In the genomic region with DNA sequence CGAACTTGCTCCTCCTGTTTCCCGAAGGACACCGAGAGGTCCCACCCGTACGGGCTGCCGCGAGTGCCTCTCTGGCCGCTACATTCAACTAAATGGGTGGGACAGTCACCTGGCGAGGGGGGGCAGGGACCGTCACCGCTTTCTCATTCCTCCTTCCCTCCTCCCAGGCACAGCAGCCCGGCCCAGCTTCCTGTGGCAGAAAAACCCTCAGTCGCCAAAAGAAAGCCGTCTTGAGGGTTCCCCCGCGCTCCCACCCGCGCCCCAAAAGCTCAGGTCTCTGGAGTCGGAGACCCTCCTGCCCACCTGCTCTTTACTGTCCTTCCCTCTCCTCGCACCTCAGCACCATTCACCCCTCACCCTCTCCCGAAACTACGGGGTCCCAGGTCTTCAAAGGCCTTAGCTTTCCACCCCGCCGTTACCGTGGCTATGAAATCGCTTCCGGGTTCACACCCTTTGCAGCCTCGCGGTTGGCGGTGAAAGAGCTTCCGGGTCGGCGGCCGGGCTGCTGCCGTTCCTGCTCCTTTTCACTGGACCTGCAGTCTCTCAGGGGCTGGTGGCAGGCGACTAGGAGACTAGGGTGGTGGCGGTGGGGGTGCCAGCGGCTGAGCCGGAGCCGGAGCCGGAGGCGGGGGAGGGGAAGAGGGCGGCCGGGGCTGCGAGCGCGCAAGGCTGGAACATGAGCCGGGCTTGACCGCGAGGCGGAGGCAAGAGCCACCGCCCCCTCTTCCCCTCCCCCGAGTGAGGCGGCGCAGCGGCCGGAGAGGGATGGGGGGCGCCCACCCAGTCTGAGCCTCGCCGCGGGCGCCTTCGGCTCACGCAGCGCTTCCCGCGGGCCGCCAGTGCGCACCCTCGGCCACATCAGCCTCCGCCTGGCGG, we compare ENCODE assay signal across 8 cellular contexts. TPM values are rescaled to one million over a fixed set of nuclear protein-coding genes. Genes with fewer than 3 reads are reported as not detected.
DNase-seq lines count a peak whose midpoint lies in the region; ATAC-seq and TF ChIP-seq lines count a peak whose summit lies in the region.

A gene with protein sequence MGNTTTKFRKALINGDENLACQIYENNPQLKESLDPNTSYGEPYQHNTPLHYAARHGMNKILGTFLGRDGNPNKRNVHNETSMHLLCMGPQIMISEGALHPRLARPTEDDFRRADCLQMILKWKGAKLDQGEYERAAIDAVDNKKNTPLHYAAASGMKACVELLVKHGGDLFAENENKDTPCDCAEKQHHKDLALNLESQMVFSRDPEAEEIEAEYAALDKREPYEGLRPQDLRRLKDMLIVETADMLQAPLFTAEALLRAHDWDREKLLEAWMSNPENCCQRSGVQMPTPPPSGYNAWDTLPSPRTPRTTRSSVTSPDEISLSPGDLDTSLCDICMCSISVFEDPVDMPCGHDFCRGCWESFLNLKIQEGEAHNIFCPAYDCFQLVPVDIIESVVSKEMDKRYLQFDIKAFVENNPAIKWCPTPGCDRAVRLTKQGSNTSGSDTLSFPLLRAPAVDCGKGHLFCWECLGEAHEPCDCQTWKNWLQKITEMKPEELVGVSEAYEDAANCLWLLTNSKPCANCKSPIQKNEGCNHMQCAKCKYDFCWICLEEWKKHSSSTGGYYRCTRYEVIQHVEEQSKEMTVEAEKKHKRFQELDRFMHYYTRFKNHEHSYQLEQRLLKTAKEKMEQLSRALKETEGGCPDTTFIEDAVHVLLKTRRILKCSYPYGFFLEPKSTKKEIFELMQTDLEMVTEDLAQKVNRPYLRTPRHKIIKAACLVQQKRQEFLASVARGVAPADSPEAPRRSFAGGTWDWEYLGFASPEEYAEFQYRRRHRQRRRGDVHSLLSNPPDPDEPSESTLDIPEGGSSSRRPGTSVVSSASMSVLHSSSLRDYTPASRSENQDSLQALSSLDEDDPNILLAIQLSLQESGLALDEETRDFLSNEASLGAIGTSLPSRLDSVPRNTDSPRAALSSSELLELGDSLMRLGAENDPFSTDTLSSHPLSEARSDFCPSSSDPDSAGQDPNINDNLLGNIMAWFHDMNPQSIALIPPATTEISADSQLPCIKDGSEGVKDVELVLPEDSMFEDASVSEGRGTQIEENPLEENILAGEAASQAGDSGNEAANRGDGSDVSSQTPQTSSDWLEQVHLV (plus strand): TSS at position 488 of the 876 bp plus-strand sequence. CDS start 49,005 bp downstream, outside the sequence.
A gene (minus strand): TSS at position 428 of the 876 bp plus-strand sequence. CDS start 3,779 bp downstream, outside the sequence.

- peak; percentile 57 for TF ChIP-seq CTCF in chondrocyte (IDR thresholded peaks at IDR 0.05)

- H3K4me1 Mint-ChIP-seq in chondrocyte (ENCODE audit: low read depth), result peaks cover 38% of the 10 kb centered on the region

- H3K9me3 Mint-ChIP-seq in chondrocyte (ENCODE audit: low read depth), result no peaks in the 10 kb centered on the region

- H3K36me3 Mint-ChIP-seq in chondrocyte (ENCODE audit: low read depth), result peaks cover 2% of the 10 kb centered on the region

- peak; percentile 93 for DNase-seq in Ammon's horn (ENCODE audit: low spot score)
- peak; percentile 50 for DNase-seq in NCI-H510A (lab: John Stamatoyannopoulos, UW)
- DNase-seq in activated CD4-positive, alpha-beta T cell treated with anti-CD3 and anti-CD28 coated beads for 24 hours (ENCODE audit: low read depth in 2 of 2), result peak; percentile 69 to 75
- peak; percentile 96 for DNase-seq in chondrocyte (ENCODE audit: low spot score)
- DNase-seq in kidney glomerular epithelial cell (lab: John Stamatoyannopoulos, UW), result peak; percentile 70
- peak; percentile 76 to 81 for DNase-seq in stimulated activated CD4-positive, alpha-beta T cell treated with anti-CD3 and anti-CD28 coated beads, Interleukin-1b, Interleukin-23, amount 100 ng/mL, for 4 hours (ENCODE audit: low read depth in 2 of 2)

- peak within 1 kb of the TSS; percentile 99 for H3K4me3 Mint-ChIP-seq in chondrocyte (ENCODE audit: unreplicated experiment)

- H3K27ac Mint-ChIP-seq in chondrocyte (ENCODE audit: unreplicated experiment), result peak within 1 kb of the TSS; percentile 100

- no peaks in the 10 kb centered on the region for H3K27me3 Mint-ChIP-seq in chondrocyte (ENCODE audit: low read depth)

- TF ChIP-seq POLR2A in GM19099 (IDR thresholded peaks at IDR 0.05; ENCODE audit: extremely low read depth, insufficient read length, low read depth), result peak; percentile 79

- peak; percentile 84 for ATAC-seq in HG03432 (IDR thresholded peaks at IDR 0.05; ENCODE audit: unreplicated experiment)

RNA-seq across cellular contexts. Expression of the first gene that starts in this region (rescaled TPM):
- 65.6 to 77.7 TPM (median 76.3 TPM) in 3 replicates for total RNA-seq in chondrocyte

RNA-seq across cellular contexts. Expression of the second gene that starts in this region (rescaled TPM):
- total RNA-seq in chondrocyte, result 28.0 to 32.6 TPM (median 29.7 TPM) in 3 replicates

Comparison
In these comparisons a context has a peak if more than half of its experiments do, and no peak if none do; other contexts are left out.
1. Peak in every context shown above with its lines: DNase-seq and ATAC-seq.